16 cellular contexts compared by ENCODE assay signal in genomic region chr11:28636033-28636432, GRCh38.
DNase-seq lines count a peak whose midpoint lies in the region; ATAC-seq, FAIRE-seq and TF ChIP-seq lines count a peak whose summit lies in the region.
"Had no signal": no experiment of that assay in that cellular context is flagged by ENCODE, and none has a peak within 500 bp of the region (broad histone marks: within the 10 kb centered on the region; RNA-seq: fewer than 3 reads in every experiment).

No MANE protein-coding gene starts in this region.

- H3K9me3 ChIP-seq in AG04450 (ENCODE audit: control insufficient read depth, insufficient read depth, low read length) (no peaks in the 10 kb centered on the region), H1 (ENCODE audit: insufficient read depth in 2 of 2, low read depth in 1 of 2, low read length in 1 of 2) (no peaks in the 10 kb centered on the region)

- H2AFZ ChIP-seq in H1 (ENCODE audit: low read length), result no peak overlapping the region

- POLR2A ChIA-PET in AG04450 (lab: Yijun Ruan, JAX), result no interaction called here
- POLR2A ChIA-PET in H1 (lab: Charles Lee; ENCODE audit: partially characterized antibody), result no interaction called here

- H3K27ac ChIP-seq in AG04450 (ENCODE audit: low read depth, low read length), result peak overlapping the region; percentile 47
- no peak overlapping the region for H3K27ac ChIP-seq in H1 (ENCODE audit: low read depth, low read length)
- H3K27ac ChIP-seq: 22Rv1 had no signal

- H2BK20ac ChIP-seq in H1 (ENCODE audit: low read length), result no peak overlapping the region

- no peak overlapping the region for H2BK5ac ChIP-seq in H1 (ENCODE audit: low read depth, low read length)

- TF ChIP-seq EP300 in H1 (IDR thresholded peaks at IDR 0.05; ENCODE audit: borderline replicate concordance in 1 of 2, low read depth in 2 of 2, low read length in 2 of 2), result no peak

- H3K9ac ChIP-seq in H1 (replicated peaks in 1 of 4; ENCODE audit: extremely low read depth in 1 of 4, low read depth in 3 of 4, low read length in 3 of 4), result no peak overlapping the region

- H3K4me1 ChIP-seq in H1 (replicated peaks in 1 of 4; ENCODE audit: control insufficient read depth in 3 of 4, insufficient read depth in 4 of 4, low read length in 3 of 4), result no peaks in the 10 kb centered on the region

- TF ChIP-seq POLR2A in H1 (IDR thresholded peaks at IDR 0.05; ENCODE audit: control extremely low read depth in 1 of 2, low read depth in 2 of 2, low read length in 2 of 2), result no peak

- no peak overlapping the region for H3K4ac ChIP-seq in H1 (replicated peaks; ENCODE audit: insufficient read length, low read depth, low read length)

- H3K79me2 ChIP-seq in H1 (ENCODE audit: control insufficient read depth in 1 of 2, insufficient read depth in 2 of 2, low read length in 2 of 2), result no peaks in the 10 kb centered on the region

- H4K20me1 ChIP-seq in H1 (replicated peaks in 1 of 2; ENCODE audit: control insufficient read depth in 1 of 2, insufficient read depth in 2 of 2, low read length in 2 of 2), result no peaks in the 10 kb centered on the region

- no peak for TF ChIP-seq RAD21 in H1 (IDR thresholded peaks at IDR 0.05 in 1 of 2, conservative IDR thresholded peaks at IDR 0.05 in 1 of 2; ENCODE audit: low read depth in 2 of 2, low read length in 2 of 2)

- H3K4me3 ChIP-seq in AG04450 (ENCODE audit: low read depth, low read length), result no peak overlapping the region
- no peak overlapping the region for H3K4me3 ChIP-seq in H1 (ENCODE audit: extremely low read depth in 1 of 4, insufficient read depth in 2 of 4, low read depth in 3 of 4, low read length in 4 of 4)
- H3K4me3 ChIP-seq: GM12878 had no signal

- H3K27me3 ChIP-seq in AG04450 (ENCODE audit: control insufficient read depth, insufficient read depth, low read length) (no peaks in the 10 kb centered on the region), H1 (replicated peaks in 1 of 4; ENCODE audit: control insufficient read depth in 3 of 4, extremely low read depth in 1 of 4, insufficient read depth in 3 of 4, low read length in 3 of 4) (no peaks in the 10 kb centered on the region)

- no peak for FAIRE-seq in H1 (lab: Jason Lieb, UNC)
- FAIRE-seq: D721Med, GM12878, GM18507 had no signal

- TF ChIP-seq CTCF in AG04450 (IDR thresholded peaks at IDR 0.05; ENCODE audit: low read depth, low read length), result no peak
- TF ChIP-seq CTCF in H1 (IDR thresholded peaks at IDR 0.05; ENCODE audit: control extremely low read depth in 1 of 3, insufficient read depth in 1 of 3, low read depth in 1 of 3, low read length in 3 of 3), result no peak

- no peak overlapping the region for H2AK5ac ChIP-seq in H1 (ENCODE audit: low read depth, low read length)

- no peak overlapping the region for H3K14ac ChIP-seq in H1 (ENCODE audit: insufficient read length)

- H2BK120ac ChIP-seq in H1 (replicated peaks; ENCODE audit: low read depth, low read length), result no peak overlapping the region

- no peaks in the 10 kb centered on the region for H3K36me3 ChIP-seq in H1 (ENCODE audit: control insufficient read depth in 2 of 4, insufficient read depth in 4 of 4, low read length in 3 of 4)

- H3K23me2 ChIP-seq in H1 (ENCODE audit: low read depth, low read length), result no peaks in the 10 kb centered on the region

- H2BK15ac ChIP-seq in H1 (ENCODE audit: low read length), result no peak overlapping the region

- H4K5ac ChIP-seq in H1 (ENCODE audit: insufficient read length, low read depth, low read length), result no peak overlapping the region

- 97% methylated on average over 4 of the region's 4 CpGs; no CpG with 5 or more reads in 1 of the 2 experiments for WGBS in H1 (ENCODE audit: extremely low coverage in 1 of 2, insufficient coverage in 1 of 2, insufficient read length in 1 of 2, insufficient replicate concordance in 2 of 2, low coverage in 1 of 2, low lambda C conversion rate in 2 of 2, missing lambda C conversion rate in 1 of 2), 2 experiments

- H3K56ac ChIP-seq in H1 (replicated peaks; ENCODE audit: insufficient read length, low read depth, low read length), result no peak overlapping the region

- no peak for DNase-seq in AG04450 (ENCODE audit: low read depth, low spot score)
- peak; percentile 22 for DNase-seq in ELF-1 (ENCODE audit: low read depth, low spot score)
- peak; percentile 52 for DNase-seq in RPMI7951 (ENCODE audit: low read depth)
- no peak for DNase-seq in H1 (ENCODE audit: low read depth in 1 of 2, low spot score in 2 of 2)
- DNase-seq in nucleus accumbens (lab: John Stamatoyannopoulos, UW), result no peak
- DNase-seq in ureter (ENCODE audit: low spot score), result no peak
- DNase-seq: C1 segment of cervical spinal cord; CD4-positive, alpha-beta T cell; DND-41 had no signal

- H3K4me2 ChIP-seq in H1 (ENCODE audit: insufficient read depth in 1 of 2, low read depth in 2 of 2, low read length in 2 of 2), result no peak overlapping the region

- no peak overlapping the region for H4K8ac ChIP-seq in H1 (ENCODE audit: extremely low read depth, insufficient read depth, low read length)

- no peak overlapping the region for H3K18ac ChIP-seq in H1 (ENCODE audit: extremely low read depth, low read length)

- no peak for ATAC-seq in GM18520 (IDR thresholded peaks at IDR 0.05; ENCODE audit: unreplicated experiment)
- no peak for ATAC-seq in GM21367 (IDR thresholded peaks at IDR 0.05; ENCODE audit: unreplicated experiment)
- ATAC-seq: GM12878, HCT116 had no signal

- no peak overlapping the region for H4K91ac ChIP-seq in H1 (replicated peaks; ENCODE audit: insufficient read length, low read length)

- H3K79me1 ChIP-seq in H1 (ENCODE audit: low read depth, low read length), result no peaks in the 10 kb centered on the region

- H3K23ac ChIP-seq in H1 (ENCODE audit: insufficient read length), result no peak overlapping the region

- CTCF ChIA-PET in AG04450 (lab: Charles Lee), result no interaction called here
- CTCF ChIA-PET in H1 (lab: Charles Lee; ENCODE audit: partially characterized antibody), result no interaction called here

- H2BK12ac ChIP-seq in H1 (ENCODE audit: low read depth, low read length), result no peak overlapping the region

Comparison
In these comparisons a context has a peak if more than half of its experiments do, and no peak if none do; other contexts are left out.
1. DNase-seq: peak in ELF-1 (single experiment) and RPMI7951 (single experiment); none in AG04450 (single experiment), H1 (0 of 2), nucleus accumbens (0 of 56) and ureter (single experiment).